In the genomic region with DNA sequence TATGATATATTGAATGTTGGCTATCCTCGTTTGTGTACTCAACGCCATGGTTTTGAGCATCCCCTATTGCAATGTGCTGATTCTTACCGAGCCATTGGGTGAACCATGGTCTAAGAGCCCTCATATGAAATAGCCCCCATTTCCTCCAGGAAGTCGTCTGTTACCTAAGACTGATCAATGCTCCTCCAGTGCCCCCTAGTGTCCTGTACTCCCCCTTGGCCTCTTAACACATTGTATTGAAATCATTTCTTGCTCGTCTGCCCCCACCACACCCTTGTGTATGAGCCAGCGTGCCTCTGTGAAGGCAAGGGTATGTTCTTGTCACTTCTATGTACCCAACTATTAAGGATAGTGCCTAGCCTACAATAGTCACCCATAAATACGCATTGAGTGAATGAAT, we compare ENCODE assay signal across 9 cellular contexts. TPM values are rescaled to one million over a fixed set of nuclear protein-coding genes. Genes with fewer than 3 reads are reported as not detected.
A peak's percentile ranks its signal among the peaks of the same experiment; 100 is the strongest.
DNase-seq lines count a peak whose midpoint lies in the region; TF ChIP-seq lines count a peak whose summit lies in the region.
"Had no signal": no experiment of that assay in that cellular context is flagged by ENCODE, and none has a peak within 500 bp of the region (broad histone marks: within the 10 kb centered on the region; RNA-seq: fewer than 3 reads in every experiment).

No MANE protein-coding gene starts in this region.

- no peaks in the 10 kb centered on the region for H3K9me3 ChIP-seq in suprapubic skin
- H3K9me3 ChIP-seq: BLaER1 treated with 17β-estradiol and CSF1 and Interleukin-3, amounts not matched to agents 10 nM and 100 nM had no signal

- no peak overlapping the region for H3K27ac ChIP-seq in suprapubic skin
- H3K27ac ChIP-seq: BLaER1 treated with 17β-estradiol and CSF1 and Interleukin-3, amounts not matched to agents 10 nM and 100 nM had no signal

- no peak for TF ChIP-seq POLR2A in suprapubic skin (IDR thresholded peaks at IDR 0.05)

- H3K4me3 Mint-ChIP-seq in nephron progenitor cell = no peak overlapping the region

- H3K4me3 ChIP-seq in HFF-Myc (replicated peaks; ENCODE audit: low read depth, low read length) = no peak overlapping the region
- H3K4me3 ChIP-seq in suprapubic skin = no peak overlapping the region
- H3K4me3 ChIP-seq: BLaER1 treated with 17β-estradiol and CSF1 and Interleukin-3, amounts not matched to agents 10 nM and 100 nM had no signal

- H3K9me3 Mint-ChIP-seq in nephron progenitor cell = no peaks in the 10 kb centered on the region

- no peaks in the 10 kb centered on the region for H3K36me3 ChIP-seq in suprapubic skin
- H3K36me3 ChIP-seq: BLaER1 treated with 17β-estradiol and CSF1 and Interleukin-3, amounts not matched to agents 10 nM and 100 nM had no signal

- peaks cover 20% of the 10 kb centered on the region for H3K27me3 Mint-ChIP-seq in nephron progenitor cell (ENCODE audit: low read depth, poor library complexity)

- H3K27me3 ChIP-seq in suprapubic skin = peaks cover 12% of the 10 kb centered on the region
- H3K27me3 ChIP-seq: BLaER1 treated with 17β-estradiol and CSF1 and Interleukin-3, amounts not matched to agents 10 nM and 100 nM had no signal

- no peaks in the 10 kb centered on the region for H3K4me1 ChIP-seq in suprapubic skin
- H3K4me1 ChIP-seq: BLaER1 treated with 17β-estradiol and CSF1 and Interleukin-3, amounts not matched to agents 10 nM and 100 nM had no signal

- no peak for TF ChIP-seq EP300 in suprapubic skin (IDR thresholded peaks at IDR 0.05)

- TF ChIP-seq CTCF in HFF-Myc (IDR thresholded peaks at IDR 0.05; ENCODE audit: low read depth, low read length, missing control alignments) = peak; percentile 64
- peak; percentile 46 for TF ChIP-seq CTCF in nephron progenitor cell (IDR thresholded peaks at IDR 0.05)
- no peak for TF ChIP-seq CTCF in suprapubic skin (IDR thresholded peaks at IDR 0.05)

- 36% methylated on average over 7 of the region's 7 CpGs for WGBS in suprapubic skin

- H3K27ac Mint-ChIP-seq in nephron progenitor cell = no peak overlapping the region

- H3K36me3 Mint-ChIP-seq in nephron progenitor cell (ENCODE audit: low read depth) = no peaks in the 10 kb centered on the region

- DNase-seq in NCI-H2107 treated with DMSO at 0.1 percent for 48 hours (lab: John Stamatoyannopoulos, UW; ENCODE audit: unreplicated experiment) = peak; percentile 41
- DNase-seq in NCI-H2107 (lab: John Stamatoyannopoulos, UW) = no peak
- peak; percentile 36 for DNase-seq in HFF-Myc (ENCODE audit: extremely low read depth, low read depth)
- peak; percentile 14 for DNase-seq in NCI-H146 (lab: John Stamatoyannopoulos, UW)
- peak in 3 of 4 experiments; percentile 1 to 26 (median 16) for DNase-seq in activated CD4-positive, CD25-positive, alpha-beta regulatory T cell (lab: John Stamatoyannopoulos, UW)
- peak; percentile 61 for DNase-seq in ecto neural progenitor cell (ENCODE audit: low spot score)
- DNase-seq in nephron progenitor cell = peak; percentile 53
- no peak for DNase-seq in suprapubic skin (ENCODE audit: low spot score in 2 of 2)

- H3K4me1 Mint-ChIP-seq in nephron progenitor cell = peaks cover 29% of the 10 kb centered on the region

RNA-seq across cellular contexts. Expression of a gene that starts 11.2 kb away (rescaled TPM):
- 1 to 10 TPM; 3.1 to 9.4 (median 4.2) TPM for total RNA-seq in suprapubic skin

Comparison
In these comparisons a context has a peak if more than half of its experiments do, and no peak if none do; other contexts are left out.
1. DNase-seq: peak in NCI-H2107 treated with DMSO at 0.1 percent for 48 hours (single experiment), HFF-Myc (single experiment), NCI-H146 (single experiment), activated CD4-positive, CD25-positive, alpha-beta regulatory T cell (3 of 4), ecto neural progenitor cell (single experiment) and nephron progenitor cell (single experiment); none in NCI-H2107 (single experiment) and suprapubic skin (0 of 2).
2. CTCF ChIP-seq: peak in HFF-Myc (single experiment) and nephron progenitor cell (single experiment); none in suprapubic skin (0 of 2).